ENCODE assay signal across 8 cellular contexts in the genomic region with DNA sequence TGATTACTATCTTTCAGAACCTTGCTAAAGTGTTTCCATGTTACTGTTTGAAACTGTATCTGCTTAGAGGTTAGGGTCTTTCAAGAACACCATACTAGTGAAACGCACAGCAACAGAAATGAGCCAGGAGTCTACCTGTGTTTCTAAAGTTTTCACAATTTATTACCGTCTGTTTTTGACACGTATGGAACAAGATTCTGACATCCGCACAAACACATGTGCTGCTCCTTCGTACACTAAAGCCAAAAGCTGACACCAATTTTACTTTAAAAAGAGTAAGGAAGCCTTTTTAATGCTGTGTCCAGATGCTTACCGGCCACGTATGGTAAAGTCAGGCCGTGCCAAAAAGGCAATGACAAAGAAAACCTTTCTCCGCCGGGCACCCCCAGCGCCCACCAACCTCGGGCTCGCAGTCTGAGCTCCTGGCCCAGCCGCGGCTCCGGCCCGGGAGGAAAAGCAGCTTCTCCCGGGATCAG. TPM values are rescaled to one million over a fixed set of nuclear protein-coding genes. Genes with fewer than 3 reads are reported as not detected.
DNase-seq lines count a peak whose midpoint lies in the region; ATAC-seq and TF ChIP-seq lines count a peak whose summit lies in the region.

No MANE protein-coding gene starts in this region.

- H3K9me3 ChIP-seq in body of pancreas (no peaks in the 10 kb centered on the region), mononuclear cell (ENCODE audit: low read depth, low read length) (no peaks in the 10 kb centered on the region)

- DNase-seq in body of pancreas, result no peak
- no peak for DNase-seq in DMS153 treated with DMSO at 0.1 percent for 48 hours (lab: John Stamatoyannopoulos, UW; ENCODE audit: unreplicated experiment)
- no peak for DNase-seq in Kasumi-1 (lab: John Stamatoyannopoulos, UW)
- DNase-seq in SKM-1 (lab: John Stamatoyannopoulos, UW; ENCODE audit: unreplicated experiment), result no peak

- peaks cover 17% of the 10 kb centered on the region for H3K4me1 ChIP-seq in body of pancreas
- peaks cover 20% of the 10 kb centered on the region for H3K4me1 ChIP-seq in mononuclear cell (ENCODE audit: insufficient read depth, low read length)

- no peaks in the 10 kb centered on the region for H3K27me3 ChIP-seq in body of pancreas
- H3K27me3 ChIP-seq in mononuclear cell (ENCODE audit: insufficient read depth, low read length), result no peaks in the 10 kb centered on the region

- H3K36me3 ChIP-seq in body of pancreas (replicated peaks in 1 of 2; ENCODE audit: insufficient read depth in 1 of 2, low read depth in 2 of 2), result peaks cover 0 to 10% of the 10 kb centered on the region in 2 donors

- ATAC-seq in GM18498 (IDR thresholded peaks at IDR 0.05; ENCODE audit: unreplicated experiment) (peak; percentile 9), HG03066 (IDR thresholded peaks at IDR 0.05; ENCODE audit: low read depth, unreplicated experiment) (peak; percentile 4), body of pancreas (no peak), GM18505 (IDR thresholded peaks at IDR 0.05; ENCODE audit: unreplicated experiment) (no peak)

- peak overlapping the region; percentile 68 to 81 (median 74) for H3K27ac ChIP-seq in body of pancreas

- intact Hi-C loops in body of pancreas (cut with DNase I), result no loop called here

- TF ChIP-seq CTCF in body of pancreas (IDR thresholded peaks at IDR 0.05), result no peak

- WGBS in body of pancreas, 2 donors, result 0% methylated on average over 7 to 8 of the region's 18 CpGs

- H3K4me3 ChIP-seq in body of pancreas, result peak overlapping the region; percentile 50 to 74
- H3K4me3 ChIP-seq in mononuclear cell (ENCODE audit: low read length), result peak overlapping the region; percentile 58

- no peak for TF ChIP-seq POLR2A in body of pancreas (IDR thresholded peaks at IDR 0.05)
- TF ChIP-seq POLR2A in GM18505 (IDR thresholded peaks at IDR 0.05; ENCODE audit: borderline replicate concordance, extremely low read depth, insufficient read depth, insufficient read length), result no peak

RNA-seq across cellular contexts. Expression of gene RPS4X, which starts 0.5 kb away (rescaled TPM):
- total RNA-seq in body of pancreas (100 to 1,000 TPM; 477 to 833 TPM), mononuclear cell (1,873 TPM)

RNA-seq across cellular contexts. Expression of gene CITED1, which starts 29.2 kb away (rescaled TPM):
- total RNA-seq in body of pancreas (not detected), mononuclear cell (0.31 TPM)

RNA-seq across cellular contexts. Expression of gene ERCC6L, which starts 37.7 kb away (rescaled TPM):
- total RNA-seq in body of pancreas, result not detected
- total RNA-seq in mononuclear cell, result 1.6 TPM

Comparison
In these comparisons a context has a peak if more than half of its experiments do, and no peak if none do; other contexts are left out.
1. ATAC-seq: peak in GM18498 (single experiment) and HG03066 (single experiment); none in body of pancreas (single experiment) and GM18505 (single experiment).